ENCODE assay signal across 1 cellular context in genomic region chr9:35745569-35745968, GRCh38.
TF ChIP-seq lines count a peak whose summit lies in the region.

No MANE protein-coding gene starts in this region.

TF ChIP-seq in K562, 482 proteins besides CTCF, POLR2A, EP300 and RAD21:
- no peak for TF ChIP-seq KLF10 (CRISPR knock-in tag; IDR thresholded peaks at IDR 0.05)
- TF ChIP-seq SMARCB1 (IDR thresholded peaks at IDR 0.05; ENCODE audit: insufficient read length, low read depth): no peak
- no peak for TF ChIP-seq NEUROD1 (IDR thresholded peaks at IDR 0.05; ENCODE audit: borderline replicate concordance, low read depth, low read length, partially characterized antibody)
- TF ChIP-seq CBFA2T2 (conservative IDR thresholded peaks at IDR 0.05): no peak
- no peak for TF ChIP-seq ZHX1 (conservative IDR thresholded peaks at IDR 0.05; ENCODE audit: low read length)
- no peak for TF ChIP-seq SFPQ (IDR thresholded peaks at IDR 0.05; ENCODE audit: low read depth, low read length)
- no peak for TF ChIP-seq CBX8 (IDR thresholded peaks at IDR 0.05; ENCODE audit: borderline replicate concordance, extremely low read depth, low read depth, low read length, poor library complexity, severe bottlenecking)
- no peak for TF ChIP-seq ZNF140 (CRISPR knock-in tag; IDR thresholded peaks at IDR 0.05)
- no peak for TF ChIP-seq WHSC1 (IDR thresholded peaks at IDR 0.05; ENCODE audit: low read length)
- TF ChIP-seq SNIP1 (IDR thresholded peaks at IDR 0.05; ENCODE audit: low read depth): no peak
- no peak for TF ChIP-seq PML (IDR thresholded peaks at IDR 0.05; ENCODE audit: low read length)
- no peak for TF ChIP-seq ZNF316 (IDR thresholded peaks at IDR 0.05)
- no peak for TF ChIP-seq NCOA4 (IDR thresholded peaks at IDR 0.05; ENCODE audit: partially characterized antibody)
- no peak for TF ChIP-seq JUND (IDR thresholded peaks at IDR 0.05; ENCODE audit: borderline replicate concordance, low read depth, low read length)
- TF ChIP-seq JUND (tag; IDR thresholded peaks at IDR 0.05; ENCODE audit: borderline replicate concordance, low read depth, low read length): no peak
- TF ChIP-seq CLOCK (CRISPR knock-in tag; IDR thresholded peaks at IDR 0.05; ENCODE audit: borderline replicate concordance): no peak
